ENCODE assay signal across 1 cellular context in the genomic region with DNA sequence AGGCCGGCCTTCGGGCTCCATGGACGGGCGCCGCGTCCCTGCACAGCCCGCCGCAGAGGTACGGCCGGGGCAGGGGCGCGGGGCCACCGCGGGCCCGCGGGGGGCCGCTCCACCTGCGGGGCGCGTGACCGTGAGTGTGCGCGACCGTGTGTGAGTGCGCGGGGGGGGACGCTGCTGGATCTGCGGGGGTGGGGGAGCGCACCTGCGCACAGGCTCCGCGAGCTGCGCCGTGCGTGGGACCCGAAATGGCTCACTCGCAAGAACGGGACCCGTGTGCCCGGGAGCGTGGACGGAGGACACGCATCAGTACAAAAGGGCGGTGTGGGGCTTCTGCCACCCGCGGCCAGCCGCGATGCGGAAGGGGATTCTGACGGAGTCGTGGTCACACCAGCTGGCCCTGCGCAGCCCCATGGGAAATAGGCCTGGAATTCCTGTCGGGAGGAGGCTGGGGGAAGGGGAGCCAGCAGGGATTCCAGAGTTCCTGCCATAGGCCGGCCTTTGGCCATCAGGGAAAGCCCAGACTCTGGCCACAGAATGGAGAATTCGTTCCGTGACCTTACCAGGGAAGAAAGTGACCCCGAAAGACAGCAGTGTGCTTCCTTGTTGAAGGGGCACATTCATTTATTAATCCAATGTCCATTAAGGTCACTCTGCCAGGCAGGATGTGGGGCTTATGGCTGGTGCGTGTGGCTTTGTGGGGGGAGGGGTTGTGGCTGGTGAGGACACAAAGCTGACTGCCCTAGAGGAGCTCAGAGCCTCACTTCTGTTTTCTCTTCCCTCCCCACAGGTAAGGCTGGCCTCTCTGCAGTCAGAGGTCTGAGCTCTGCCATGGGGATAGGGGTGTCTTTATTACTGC.
TF ChIP-seq lines count a peak whose summit lies in the region.

No MANE protein-coding gene starts in this region.

TF ChIP-seq in K562, 482 proteins besides CTCF, POLR2A, EP300 and RAD21 (continued from another document and continues in another):
- TF ChIP-seq, protein P1, sequence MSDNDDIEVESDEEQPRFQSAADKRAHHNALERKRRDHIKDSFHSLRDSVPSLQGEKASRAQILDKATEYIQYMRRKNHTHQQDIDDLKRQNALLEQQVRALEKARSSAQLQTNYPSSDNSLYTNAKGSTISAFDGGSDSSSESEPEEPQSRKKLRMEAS (CRISPR knock-in tag; IDR thresholded peaks at IDR 0.05), result peak; percentile 51
- no peak for TF ChIP-seq ZNF197 (CRISPR knock-in tag; IDR thresholded peaks at IDR 0.05; ENCODE audit: low read depth)
- TF ChIP-seq ZNF23 (CRISPR knock-in tag; IDR thresholded peaks at IDR 0.05), result no peak
- no peak for TF ChIP-seq ZNF124 (CRISPR knock-in tag; IDR thresholded peaks at IDR 0.05)
- no peak for TF ChIP-seq PHTF2 (CRISPR knock-in tag; IDR thresholded peaks at IDR 0.05)
- no peak for TF ChIP-seq PTBP1 (IDR thresholded peaks at IDR 0.05; ENCODE audit: low read depth, low read length)
- TF ChIP-seq ZBTB17 (CRISPR knock-in tag; IDR thresholded peaks at IDR 0.05), result peak; percentile 62; the same call in 1 of the 2 replicates
- no peak for TF ChIP-seq MAFG (tag; conservative IDR thresholded peaks at IDR 0.05)
- TF ChIP-seq, protein P2, sequence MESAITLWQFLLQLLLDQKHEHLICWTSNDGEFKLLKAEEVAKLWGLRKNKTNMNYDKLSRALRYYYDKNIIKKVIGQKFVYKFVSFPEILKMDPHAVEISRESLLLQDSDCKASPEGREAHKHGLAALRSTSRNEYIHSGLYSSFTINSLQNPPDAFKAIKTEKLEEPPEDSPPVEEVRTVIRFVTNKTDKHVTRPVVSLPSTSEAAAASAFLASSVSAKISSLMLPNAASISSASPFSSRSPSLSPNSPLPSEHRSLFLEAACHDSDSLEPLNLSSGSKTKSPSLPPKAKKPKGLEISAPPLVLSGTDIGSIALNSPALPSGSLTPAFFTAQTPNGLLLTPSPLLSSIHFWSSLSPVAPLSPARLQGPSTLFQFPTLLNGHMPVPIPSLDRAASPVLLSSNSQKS (CRISPR knock-in tag; IDR thresholded peaks at IDR 0.05), result no peak
- no peak for TF ChIP-seq MECOM (CRISPR knock-in tag; IDR thresholded peaks at IDR 0.05)
- no peak for TF ChIP-seq ZC3H8 (IDR thresholded peaks at IDR 0.05)
- peak; percentile 90 for TF ChIP-seq EGR1 (conservative IDR thresholded peaks at IDR 0.05)
- no peak for TF ChIP-seq HNRNPL (IDR thresholded peaks at IDR 0.05; ENCODE audit: low read depth, low read length)
- peak; percentile 95; the same call in 1 of the 2 replicates for TF ChIP-seq FOXK1 (CRISPR knock-in tag; IDR thresholded peaks at IDR 0.05; ENCODE audit: borderline replicate concordance)
- no peak for TF ChIP-seq CREBBP (IDR thresholded peaks at IDR 0.05; ENCODE audit: low read depth, low read length)
- no peak for TF ChIP-seq ZFPM2 (CRISPR knock-in tag; IDR thresholded peaks at IDR 0.05)
- TF ChIP-seq POLR2AphosphoS2 (IDR thresholded peaks at IDR 0.05; ENCODE audit: low read length), result peak; percentile 13; the same call in 1 of the 2 replicates
- peak; percentile 17; the same call in 1 of the 2 replicates for TF ChIP-seq ZBTB1 (CRISPR knock-in tag; IDR thresholded peaks at IDR 0.05; ENCODE audit: borderline replicate concordance, low read depth)
- 0 out of 2 replicates have a peak, but pooled peaks have one; percentile 52 for TF ChIP-seq SMARCA4 (IDR thresholded peaks at IDR 0.05)
- peak in 1 of 2 experiments; percentile 34; a peak in 1 of 4 replicates for TF ChIP-seq SIN3A (IDR thresholded peaks at IDR 0.05; ENCODE audit: borderline replicate concordance in 2 of 2, control insufficient read depth in 1 of 2, low read depth in 2 of 2, low read length in 2 of 2)
- TF ChIP-seq ETV6 (IDR thresholded peaks at IDR 0.05; ENCODE audit: borderline replicate concordance in 1 of 2, low read depth in 2 of 2, low read length in 1 of 2), result 0 out of 4 replicates have a peak, but pooled peaks of 1 of the 2 experiments have one; percentile 4
- peak; percentile 88; the same call in 1 of the 2 replicates for TF ChIP-seq ETV6 (CRISPR knock-in tag; IDR thresholded peaks at IDR 0.05; ENCODE audit: borderline replicate concordance)
- TF ChIP-seq, protein P3, sequence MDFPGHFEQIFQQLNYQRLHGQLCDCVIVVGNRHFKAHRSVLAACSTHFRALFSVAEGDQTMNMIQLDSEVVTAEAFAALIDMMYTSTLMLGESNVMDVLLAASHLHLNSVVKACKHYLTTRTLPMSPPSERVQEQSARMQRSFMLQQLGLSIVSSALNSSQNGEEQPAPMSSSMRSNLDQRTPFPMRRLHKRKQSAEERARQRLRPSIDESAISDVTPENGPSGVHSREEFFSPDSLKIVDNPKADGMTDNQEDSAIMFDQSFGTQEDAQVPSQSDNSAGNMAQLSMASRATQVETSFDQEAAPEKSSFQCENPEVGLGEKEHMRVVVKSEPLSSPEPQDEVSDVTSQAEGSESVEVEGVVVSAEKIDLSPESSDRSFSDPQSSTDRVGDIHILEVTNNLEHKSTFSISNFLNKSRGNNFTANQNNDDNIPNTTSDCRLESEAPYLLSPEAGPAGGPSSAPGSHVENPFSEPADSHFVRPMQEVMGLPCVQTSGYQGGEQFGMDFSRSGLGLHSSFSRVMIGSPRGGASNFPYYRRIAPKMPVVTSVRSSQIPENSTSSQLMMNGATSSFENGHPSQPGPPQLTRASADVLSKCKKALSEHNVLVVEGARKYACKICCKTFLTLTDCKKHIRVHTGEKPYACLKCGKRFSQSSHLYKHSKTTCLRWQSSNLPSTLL (IDR thresholded peaks at IDR 0.05), result no peak
- peak; percentile 45; the same call in 1 of the 2 replicates for TF ChIP-seq SUPT5H (IDR thresholded peaks at IDR 0.05)
- TF ChIP-seq BHLHE40 (IDR thresholded peaks at IDR 0.05; ENCODE audit: low read length), result no peak
- TF ChIP-seq CC2D1A (IDR thresholded peaks at IDR 0.05), result no peak
- TF ChIP-seq, protein P4, sequence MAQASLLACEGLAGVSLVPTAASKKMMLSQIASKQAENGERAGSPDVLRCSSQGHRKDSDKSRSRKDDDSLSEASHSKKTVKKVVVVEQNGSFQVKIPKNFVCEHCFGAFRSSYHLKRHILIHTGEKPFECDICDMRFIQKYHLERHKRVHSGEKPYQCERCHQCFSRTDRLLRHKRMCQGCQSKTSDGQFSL (CRISPR knock-in tag; IDR thresholded peaks at IDR 0.05), result peak; percentile 91
- TF ChIP-seq, protein P4 (tag; IDR thresholded peaks at IDR 0.05), result peak in 1 of 2 experiments; percentile 92; a peak in 2 of 4 replicates
- TF ChIP-seq MYNN (IDR thresholded peaks at IDR 0.05), result no peak
- no peak for TF ChIP-seq MYNN (CRISPR knock-in tag; IDR thresholded peaks at IDR 0.05)
- TF ChIP-seq, protein P5, sequence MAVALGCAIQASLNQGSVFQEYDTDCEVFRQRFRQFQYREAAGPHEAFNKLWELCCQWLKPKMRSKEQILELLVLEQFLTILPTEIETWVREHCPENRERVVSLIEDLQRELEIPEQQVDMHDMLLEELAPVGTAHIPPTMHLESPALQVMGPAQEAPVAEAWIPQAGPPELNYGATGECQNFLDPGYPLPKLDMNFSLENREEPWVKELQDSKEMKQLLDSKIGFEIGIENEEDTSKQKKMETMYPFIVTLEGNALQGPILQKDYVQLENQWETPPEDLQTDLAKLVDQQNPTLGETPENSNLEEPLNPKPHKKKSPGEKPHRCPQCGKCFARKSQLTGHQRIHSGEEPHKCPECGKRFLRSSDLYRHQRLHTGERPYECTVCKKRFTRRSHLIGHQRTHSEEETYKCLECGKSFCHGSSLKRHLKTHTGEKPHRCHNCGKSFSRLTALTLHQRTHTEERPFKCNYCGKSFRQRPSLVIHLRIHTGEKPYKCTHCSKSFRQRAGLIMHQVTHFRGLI (CRISPR knock-in tag; IDR thresholded peaks at IDR 0.05), result no peak
- TF ChIP-seq DPF2 (IDR thresholded peaks at IDR 0.05), result peak; percentile 70
- peak; percentile 77; the same call in 1 of the 2 replicates for TF ChIP-seq SMARCE1 (IDR thresholded peaks at IDR 0.05)
- TF ChIP-seq, protein P6, sequence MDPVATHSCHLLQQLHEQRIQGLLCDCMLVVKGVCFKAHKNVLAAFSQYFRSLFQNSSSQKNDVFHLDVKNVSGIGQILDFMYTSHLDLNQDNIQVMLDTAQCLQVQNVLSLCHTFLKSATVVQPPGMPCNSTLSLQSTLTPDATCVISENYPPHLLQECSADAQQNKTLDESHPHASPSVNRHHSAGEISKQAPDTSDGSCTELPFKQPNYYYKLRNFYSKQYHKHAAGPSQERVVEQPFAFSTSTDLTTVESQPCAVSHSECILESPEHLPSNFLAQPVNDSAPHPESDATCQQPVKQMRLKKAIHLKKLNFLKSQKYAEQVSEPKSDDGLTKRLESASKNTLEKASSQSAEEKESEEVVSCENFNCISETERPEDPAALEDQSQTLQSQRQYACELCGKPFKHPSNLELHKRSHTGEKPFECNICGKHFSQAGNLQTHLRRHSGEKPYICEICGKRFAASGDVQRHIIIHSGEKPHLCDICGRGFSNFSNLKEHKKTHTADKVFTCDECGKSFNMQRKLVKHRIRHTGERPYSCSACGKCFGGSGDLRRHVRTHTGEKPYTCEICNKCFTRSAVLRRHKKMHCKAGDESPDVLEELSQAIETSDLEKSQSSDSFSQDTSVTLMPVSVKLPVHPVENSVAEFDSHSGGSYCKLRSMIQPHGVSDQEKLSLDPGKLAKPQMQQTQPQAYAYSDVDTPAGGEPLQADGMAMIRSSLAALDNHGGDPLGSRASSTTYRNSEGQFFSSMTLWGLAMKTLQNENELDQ (CRISPR knock-in tag; IDR thresholded peaks at IDR 0.05; ENCODE audit: borderline replicate concordance), result peak; percentile 92
- no peak for TF ChIP-seq SIN3B (IDR thresholded peaks at IDR 0.05; ENCODE audit: low read depth)
- no peak for TF ChIP-seq CBX8 (IDR thresholded peaks at IDR 0.05; ENCODE audit: borderline replicate concordance, extremely low read depth, low read depth, low read length, poor library complexity, severe bottlenecking)
- TF ChIP-seq, protein P7, sequence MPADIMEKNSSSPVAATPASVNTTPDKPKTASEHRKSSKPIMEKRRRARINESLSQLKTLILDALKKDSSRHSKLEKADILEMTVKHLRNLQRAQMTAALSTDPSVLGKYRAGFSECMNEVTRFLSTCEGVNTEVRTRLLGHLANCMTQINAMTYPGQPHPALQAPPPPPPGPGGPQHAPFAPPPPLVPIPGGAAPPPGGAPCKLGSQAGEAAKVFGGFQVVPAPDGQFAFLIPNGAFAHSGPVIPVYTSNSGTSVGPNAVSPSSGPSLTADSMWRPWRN (IDR thresholded peaks at IDR 0.05; ENCODE audit: low read depth), result 0 out of 2 replicates have a peak, but pooled peaks have one; percentile 11
- no peak for TF ChIP-seq NR2C2 (CRISPR knock-in tag; IDR thresholded peaks at IDR 0.05)
- 0 out of 2 replicates have a peak, but pooled peaks have one; percentile 28 for TF ChIP-seq NR2C2 (tag; IDR thresholded peaks at IDR 0.05)
- no peak for TF ChIP-seq ASH1L (IDR thresholded peaks at IDR 0.05; ENCODE audit: borderline replicate concordance, low read depth, partially characterized antibody)
- TF ChIP-seq ZNF707 (CRISPR knock-in tag; conservative IDR thresholded peaks at IDR 0.05), result no peak
- peak; percentile 17; the same call in 1 of the 2 replicates for TF ChIP-seq BCOR (IDR thresholded peaks at IDR 0.05)
- no peak for TF ChIP-seq HNRNPK (IDR thresholded peaks at IDR 0.05; ENCODE audit: low read depth, low read length, poor library complexity, severe bottlenecking)
- TF ChIP-seq ZNF766 (CRISPR knock-in tag; conservative IDR thresholded peaks at IDR 0.05), result peak; percentile 78
- TF ChIP-seq, protein P8, sequence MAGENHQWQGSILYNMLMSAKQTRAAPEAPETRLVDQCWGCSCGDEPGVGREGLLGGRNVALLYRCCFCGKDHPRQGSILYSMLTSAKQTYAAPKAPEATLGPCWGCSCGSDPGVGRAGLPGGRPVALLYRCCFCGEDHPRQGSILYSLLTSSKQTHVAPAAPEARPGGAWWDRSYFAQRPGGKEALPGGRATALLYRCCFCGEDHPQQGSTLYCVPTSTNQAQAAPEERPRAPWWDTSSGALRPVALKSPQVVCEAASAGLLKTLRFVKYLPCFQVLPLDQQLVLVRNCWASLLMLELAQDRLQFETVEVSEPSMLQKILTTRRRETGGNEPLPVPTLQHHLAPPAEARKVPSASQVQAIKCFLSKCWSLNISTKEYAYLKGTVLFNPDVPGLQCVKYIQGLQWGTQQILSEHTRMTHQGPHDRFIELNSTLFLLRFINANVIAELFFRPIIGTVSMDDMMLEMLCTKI (IDR thresholded peaks at IDR 0.05; ENCODE audit: partially characterized antibody), result no peak
- TF ChIP-seq HMG20B (CRISPR knock-in tag; IDR thresholded peaks at IDR 0.05), result no peak
- TF ChIP-seq, protein P9, sequence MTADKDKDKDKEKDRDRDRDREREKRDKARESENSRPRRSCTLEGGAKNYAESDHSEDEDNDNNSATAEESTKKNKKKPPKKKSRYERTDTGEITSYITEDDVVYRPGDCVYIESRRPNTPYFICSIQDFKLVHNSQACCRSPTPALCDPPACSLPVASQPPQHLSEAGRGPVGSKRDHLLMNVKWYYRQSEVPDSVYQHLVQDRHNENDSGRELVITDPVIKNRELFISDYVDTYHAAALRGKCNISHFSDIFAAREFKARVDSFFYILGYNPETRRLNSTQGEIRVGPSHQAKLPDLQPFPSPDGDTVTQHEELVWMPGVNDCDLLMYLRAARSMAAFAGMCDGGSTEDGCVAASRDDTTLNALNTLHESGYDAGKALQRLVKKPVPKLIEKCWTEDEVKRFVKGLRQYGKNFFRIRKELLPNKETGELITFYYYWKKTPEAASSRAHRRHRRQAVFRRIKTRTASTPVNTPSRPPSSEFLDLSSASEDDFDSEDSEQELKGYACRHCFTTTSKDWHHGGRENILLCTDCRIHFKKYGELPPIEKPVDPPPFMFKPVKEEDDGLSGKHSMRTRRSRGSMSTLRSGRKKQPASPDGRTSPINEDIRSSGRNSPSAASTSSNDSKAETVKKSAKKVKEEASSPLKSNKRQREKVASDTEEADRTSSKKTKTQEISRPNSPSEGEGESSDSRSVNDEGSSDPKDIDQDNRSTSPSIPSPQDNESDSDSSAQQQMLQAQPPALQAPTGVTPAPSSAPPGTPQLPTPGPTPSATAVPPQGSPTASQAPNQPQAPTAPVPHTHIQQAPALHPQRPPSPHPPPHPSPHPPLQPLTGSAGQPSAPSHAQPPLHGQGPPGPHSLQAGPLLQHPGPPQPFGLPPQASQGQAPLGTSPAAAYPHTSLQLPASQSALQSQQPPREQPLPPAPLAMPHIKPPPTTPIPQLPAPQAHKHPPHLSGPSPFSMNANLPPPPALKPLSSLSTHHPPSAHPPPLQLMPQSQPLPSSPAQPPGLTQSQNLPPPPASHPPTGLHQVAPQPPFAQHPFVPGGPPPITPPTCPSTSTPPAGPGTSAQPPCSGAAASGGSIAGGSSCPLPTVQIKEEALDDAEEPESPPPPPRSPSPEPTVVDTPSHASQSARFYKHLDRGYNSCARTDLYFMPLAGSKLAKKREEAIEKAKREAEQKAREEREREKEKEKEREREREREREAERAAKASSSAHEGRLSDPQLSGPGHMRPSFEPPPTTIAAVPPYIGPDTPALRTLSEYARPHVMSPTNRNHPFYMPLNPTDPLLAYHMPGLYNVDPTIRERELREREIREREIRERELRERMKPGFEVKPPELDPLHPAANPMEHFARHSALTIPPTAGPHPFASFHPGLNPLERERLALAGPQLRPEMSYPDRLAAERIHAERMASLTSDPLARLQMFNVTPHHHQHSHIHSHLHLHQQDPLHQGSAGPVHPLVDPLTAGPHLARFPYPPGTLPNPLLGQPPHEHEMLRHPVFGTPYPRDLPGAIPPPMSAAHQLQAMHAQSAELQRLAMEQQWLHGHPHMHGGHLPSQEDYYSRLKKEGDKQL (CRISPR knock-in tag; IDR thresholded peaks at IDR 0.05; ENCODE audit: borderline replicate concordance), result peak; percentile 87; the same call in 1 of the 2 replicates
- no peak for TF ChIP-seq RBM22 (IDR thresholded peaks at IDR 0.05; ENCODE audit: low read depth, low read length, poor library complexity, severe bottlenecking)
